26 cellular contexts compared by ENCODE assay signal in genomic region chr6:69846770-69847506, GRCh38. TPM values are rescaled to one million over a fixed set of nuclear protein-coding genes. Genes with fewer than 3 reads are reported as not detected.
A peak's percentile ranks its signal among the peaks of the same experiment; 100 is the strongest.
DNase-seq lines count a peak whose midpoint lies in the region; ATAC-seq, FAIRE-seq and TF ChIP-seq lines count a peak whose summit lies in the region.
"Had no signal": no experiment of that assay in that cellular context is flagged by ENCODE, and none has a peak within 500 bp of the region (broad histone marks: within the 10 kb centered on the region; RNA-seq: fewer than 3 reads in every experiment).

No MANE protein-coding gene starts in this region.

- in situ Hi-C loops in HepG2 (cut with HindIII; ENCODE audit: extremely low pct_ligation_motif_present, low pct_unique_long_range_greater_than_20kb): no loop called here
- in situ Hi-C loops in GM13976 (cut with MboI; ENCODE audit: low sequenced_read_pairs, unreplicated experiment): loop anchor here (25.0 kb wide), 1 partner anchor 265 kb away; no protein-coding TSS in a partner anchor

- H3K27me3 ChIP-seq in HepG2 (ENCODE audit: control insufficient read depth in 1 of 2, insufficient read depth in 2 of 2, low read length in 2 of 2) (no peaks in the 10 kb centered on the region), smooth muscle cell (ENCODE audit: low read depth) (no peaks in the 10 kb centered on the region), colonic mucosa (no peaks in the 10 kb centered on the region)

- H2AFZ ChIP-seq in HepG2 (ENCODE audit: low read length): no peak overlapping the region
- H2AFZ ChIP-seq in smooth muscle cell (ENCODE audit: low read depth): peak overlapping the region; percentile 36

- H3K9ac ChIP-seq in HepG2 (ENCODE audit: insufficient read depth, low read depth, low read length) (no peak overlapping the region), smooth muscle cell (ENCODE audit: low read depth) (no peak overlapping the region), colonic mucosa (ENCODE audit: low read depth in 2 of 2, low read length in 2 of 2) (no peak overlapping the region)

- WGBS in HepG2 (ENCODE audit: low lambda C conversion rate): 0% methylated on average over 3 of the region's 3 CpGs
- WGBS in smooth muscle cell (ENCODE audit: low lambda C conversion rate): 51% methylated on average over 3 of the region's 3 CpGs

- H3K4me3 ChIP-seq in HepG2 (replicated peaks in 1 of 3; ENCODE audit: insufficient read depth in 1 of 3, low read depth in 2 of 3, low read length in 3 of 3): no peak overlapping the region
- no peak overlapping the region for H3K4me3 ChIP-seq in smooth muscle cell
- no peak overlapping the region for H3K4me3 ChIP-seq in colonic mucosa

- H3K27ac ChIP-seq in HepG2 (ENCODE audit: extremely low read length, insufficient read depth, low read length): no peak overlapping the region
- no peak overlapping the region for H3K27ac ChIP-seq in smooth muscle cell (ENCODE audit: low read depth)
- no peak overlapping the region for H3K27ac ChIP-seq in colonic mucosa
- H3K27ac ChIP-seq: C4-2B had no signal

- no peak for TF ChIP-seq CTCF in HepG2 (CRISPR knock-in tag; IDR thresholded peaks at IDR 0.05)
- no peak for TF ChIP-seq CTCF in smooth muscle cell (IDR thresholded peaks at IDR 0.05; ENCODE audit: borderline replicate concordance, insufficient read depth, poor library complexity, severe bottlenecking)
- TF ChIP-seq CTCF in GM13976 (IDR thresholded peaks at IDR 0.05; ENCODE audit: borderline replicate concordance, control extremely low read depth, extremely low read depth, insufficient read depth, missing control alignments): no peak
- TF ChIP-seq CTCF in colonic mucosa (IDR thresholded peaks at IDR 0.05): no peak

- intact Hi-C loops in HepG2 (cut with micrococcal nuclease; ENCODE audit: unreplicated experiment): no loop called here
- intact Hi-C loops in colonic mucosa (cut with DNase I): no loop called here

- DNase-seq in NCI-H446 treated with DMSO at 0.1 percent for 48 hours (lab: John Stamatoyannopoulos, UW): peak; percentile 53
- DNase-seq in dedifferentiated amniotic fluid mesenchymal stem cell (ENCODE audit: extremely low spot score): peak; percentile 43
- DNase-seq in HepG2 (ENCODE audit: low spot score): no peak
- DNase-seq in smooth muscle cell (lab: John Stamatoyannopoulos, UW; ENCODE audit: unreplicated experiment): no peak
- DNase-seq in NK-92 treated with Interleukin-12 subunit alpha and Interleukin-12 subunit beta, amount 100 ng/mL, for 24 hours (lab: John Stamatoyannopoulos, UW): no peak
- DNase-seq in GM13976 (ENCODE audit: low spot score): no peak
- DNase-seq in colonic mucosa: no peak
- DNase-seq: ACHN, AML-193, DMS79, H7, HFFc6, Karpas-422, NCI-H1048, NCI-H146, NCI-H2081, NCI-H2171 treated with DMSO at 0.1 percent for 48 hours, NCI-H69, OCI-M1, SHP77 had no signal

- no peak for TF ChIP-seq RAD21 in HepG2 (CRISPR knock-in tag; IDR thresholded peaks at IDR 0.05)

- no peaks in the 10 kb centered on the region for H4K20me1 ChIP-seq in HepG2 (ENCODE audit: insufficient read depth, low read length)
- H4K20me1 ChIP-seq in smooth muscle cell (ENCODE audit: low read depth): no peaks in the 10 kb centered on the region

- H3K4me1 ChIP-seq in HepG2 (ENCODE audit: insufficient read depth, low read length) (no peaks in the 10 kb centered on the region), smooth muscle cell (ENCODE audit: low read depth) (no peaks in the 10 kb centered on the region), colonic mucosa (no peaks in the 10 kb centered on the region)

- POLR2A ChIA-PET in HepG2 (lab: Yijun Ruan, JAX): no interaction called here

- TF ChIP-seq EP300 in HepG2 (IDR thresholded peaks at IDR 0.05; ENCODE audit: low read depth in 2 of 2, low read length in 2 of 2) (no peak), HepG2 (CRISPR knock-in tag; IDR thresholded peaks at IDR 0.05; ENCODE audit: borderline replicate concordance) (no peak)

- H3K4me2 ChIP-seq in HepG2 (ENCODE audit: low read depth, low read length) (no peak overlapping the region), smooth muscle cell (no peak overlapping the region)

- FAIRE-seq in HepG2 (lab: Jason Lieb, UNC): no peak
- FAIRE-seq: D721Med, GM12892 had no signal

- H3K9me3 ChIP-seq in HepG2 (ENCODE audit: low read length) (no peaks in the 10 kb centered on the region), smooth muscle cell (replicated peaks; ENCODE audit: low read depth) (no peaks in the 10 kb centered on the region), colonic mucosa (no peaks in the 10 kb centered on the region)

- H3K36me3 ChIP-seq in HepG2 (replicated peaks in 1 of 2; ENCODE audit: control insufficient read depth in 1 of 2, insufficient read depth in 2 of 2, low read length in 2 of 2) (no peaks in the 10 kb centered on the region), smooth muscle cell (ENCODE audit: low read depth) (no peaks in the 10 kb centered on the region), colonic mucosa (no peaks in the 10 kb centered on the region)

- H3F3A ChIP-seq in smooth muscle cell (ENCODE audit: low read depth): peaks cover 2% of the 10 kb centered on the region

- no peak for TF ChIP-seq POLR2A in HepG2 (IDR thresholded peaks at IDR 0.05; ENCODE audit: insufficient read depth in 1 of 2, low read depth in 2 of 2, low read length in 2 of 2)

- CTCF ChIA-PET in HepG2 (lab: Yijun Ruan, JAX; ENCODE audit: low intra/inter-chr PET ratio, low total read pairs): no interaction called here

- no peaks in the 10 kb centered on the region for H3K79me2 ChIP-seq in HepG2 (ENCODE audit: insufficient read depth, low read length)
- no peaks in the 10 kb centered on the region for H3K79me2 ChIP-seq in smooth muscle cell (ENCODE audit: low read depth)

- no peak for ATAC-seq in HepG2
- ATAC-seq: SK-N-SH treated with all-trans-retinoic acid at 6 μM for 48 hours had no signal

- BruUV-seq in HepG2 (replicated peaks; lab: Mats Ljungman, UMichigan): no TSS peak

RNA-seq across cellular contexts. Expression of gene COL19A1, which starts 19.4 kb away (rescaled TPM):
- total RNA-seq in HepG2 (2016; rRNA removed; fragmentation: Illumina TruSeq; extraction: Trizol): not detected in 2 replicates
- not detected in 2 replicates for total RNA-seq in HepG2 (2016; cell fraction: cytosol; rRNA removed; fragmentation: Illumina TruSeq; extraction: Trizol; ENCODE audit: low read depth)
- total RNA-seq in HepG2 (2016; cell fraction: insoluble cytoplasmic fraction; rRNA removed; fragmentation: Illumina TruSeq; extraction: Trizol): not detected in 2 replicates
- total RNA-seq in HepG2 (2016; cell fraction: membrane; rRNA removed; fragmentation: Illumina TruSeq; extraction: Trizol): not detected in 2 replicates
- total RNA-seq in HepG2 (2016; cell fraction: nucleus; rRNA removed; fragmentation: Illumina TruSeq; extraction: Trizol): not detected in 2 replicates
- polyA plus RNA-seq in HepG2 (2011; rRNA removed): not detected in 2 replicates
- polyA plus RNA-seq in HepG2 (2011; cell fraction: cytosol; rRNA removed): not detected in 2 replicates
- not detected in 2 replicates for polyA plus RNA-seq in HepG2 (2011; cell fraction: nucleus; rRNA removed)
- not detected in 2 replicates for polyA plus RNA-seq in HepG2 (2012)
- polyA plus RNA-seq in HepG2 (2016; cell fraction: cytosol; fragmentation: Illumina TruSeq; extraction: Trizol; ENCODE audit: low read depth): not detected in 2 replicates
- polyA plus RNA-seq in HepG2 (2016; cell fraction: insoluble cytoplasmic fraction; fragmentation: Illumina TruSeq; extraction: Trizol; ENCODE audit: low read depth): not detected in 2 replicates
- not detected in 2 replicates for polyA plus RNA-seq in HepG2 (2016; cell fraction: membrane; fragmentation: Illumina TruSeq; extraction: Trizol; ENCODE audit: low read depth)
- not detected in 2 replicates for polyA plus RNA-seq in HepG2 (2016; cell fraction: nucleus; fragmentation: Illumina TruSeq; extraction: Trizol; ENCODE audit: insufficient read depth, low read depth)
- not detected in 2 replicates for polyA minus RNA-seq in HepG2 (2011; rRNA and poly(A)+ RNA removed; ENCODE audit: low replicate concordance)
- not detected in 2 replicates for polyA minus RNA-seq in HepG2 (2011; cell fraction: cytosol; rRNA and poly(A)+ RNA removed)
- polyA minus RNA-seq in HepG2 (2011; cell fraction: nucleus; rRNA and poly(A)+ RNA removed): not detected in 2 replicates
- total RNA-seq in smooth muscle cell: 1.6 and 1.8 TPM in 2 replicates
- polyA plus RNA-seq in smooth muscle cell: 0.55 and 0.79 TPM in 2 replicates
- under 1 TPM; 0.22 to 0.56 TPM for total RNA-seq in colonic mucosa
- total RNA-seq: H7, HFFc6, HT-29, MCF 10A had no signal

RNA-seq across cellular contexts. Expression of gene LMBRD1, which starts 50.1 kb away (rescaled TPM):
- 12.7 and 21.5 TPM in 2 replicates for total RNA-seq in HepG2 (2016; rRNA removed; fragmentation: Illumina TruSeq; extraction: Trizol)
- total RNA-seq in HepG2 (2016; cell fraction: cytosol; rRNA removed; fragmentation: Illumina TruSeq; extraction: Trizol; ENCODE audit: low read depth): 2.8 and 3.5 TPM in 2 replicates
- total RNA-seq in HepG2 (2016; cell fraction: insoluble cytoplasmic fraction; rRNA removed; fragmentation: Illumina TruSeq; extraction: Trizol): 11.1 and 20.6 TPM in 2 replicates
- total RNA-seq in HepG2 (2016; cell fraction: membrane; rRNA removed; fragmentation: Illumina TruSeq; extraction: Trizol): 5.6 and 6.5 TPM in 2 replicates
- 25.3 and 26.9 TPM in 2 replicates for total RNA-seq in HepG2 (2016; cell fraction: nucleus; rRNA removed; fragmentation: Illumina TruSeq; extraction: Trizol)
- 17.2 and 18.9 TPM in 2 replicates for polyA plus RNA-seq in HepG2 (2011; rRNA removed)
- polyA plus RNA-seq in HepG2 (2011; cell fraction: cytosol; rRNA removed): 6.4 and 13.3 TPM in 2 replicates
- polyA plus RNA-seq in HepG2 (2011; cell fraction: nucleus; rRNA removed): 4.0 and 5.7 TPM in 2 replicates
- 19.0 and 31.7 TPM in 2 replicates for polyA plus RNA-seq in HepG2 (2012)
- 1.5 TPM in 2 replicates for polyA plus RNA-seq in HepG2 (2016; cell fraction: cytosol; fragmentation: Illumina TruSeq; extraction: Trizol; ENCODE audit: low read depth)
- polyA plus RNA-seq in HepG2 (2016; cell fraction: insoluble cytoplasmic fraction; fragmentation: Illumina TruSeq; extraction: Trizol; ENCODE audit: low read depth): 9.4 and 10.9 TPM in 2 replicates
- 3.1 and 3.4 TPM in 2 replicates for polyA plus RNA-seq in HepG2 (2016; cell fraction: membrane; fragmentation: Illumina TruSeq; extraction: Trizol; ENCODE audit: low read depth)
- polyA plus RNA-seq in HepG2 (2016; cell fraction: nucleus; fragmentation: Illumina TruSeq; extraction: Trizol; ENCODE audit: insufficient read depth, low read depth): 21.2 and 25.7 TPM in 2 replicates
- polyA minus RNA-seq in HepG2 (2011; rRNA and poly(A)+ RNA removed; ENCODE audit: low replicate concordance): 11.5 and 13.8 TPM in 2 replicates
- polyA minus RNA-seq in HepG2 (2011; cell fraction: cytosol; rRNA and poly(A)+ RNA removed): 14.2 and 18.4 TPM in 2 replicates
- polyA minus RNA-seq in HepG2 (2011; cell fraction: nucleus; rRNA and poly(A)+ RNA removed): 28.2 and 39.4 TPM in 2 replicates
- 72.4 and 78.5 TPM in 2 replicates for total RNA-seq in smooth muscle cell
- polyA plus RNA-seq in smooth muscle cell: 22.3 and 33.4 TPM in 2 replicates
- 10 to 100 TPM; 34.2 to 74.1 TPM for total RNA-seq in colonic mucosa

Comparison
In these comparisons a context has a peak if more than half of its experiments do, and no peak if none do; other contexts are left out.
1. DNase-seq: peak in NCI-H446 treated with DMSO at 0.1 percent for 48 hours (single experiment) and dedifferentiated amniotic fluid mesenchymal stem cell (single experiment); none in HepG2 (single experiment), smooth muscle cell (single experiment), NK-92 treated with Interleukin-12 subunit alpha and Interleukin-12 subunit beta, amount 100 ng/mL, for 24 hours (single experiment), GM13976 (single experiment) and colonic mucosa (single experiment).